In the genomic region with DNA sequence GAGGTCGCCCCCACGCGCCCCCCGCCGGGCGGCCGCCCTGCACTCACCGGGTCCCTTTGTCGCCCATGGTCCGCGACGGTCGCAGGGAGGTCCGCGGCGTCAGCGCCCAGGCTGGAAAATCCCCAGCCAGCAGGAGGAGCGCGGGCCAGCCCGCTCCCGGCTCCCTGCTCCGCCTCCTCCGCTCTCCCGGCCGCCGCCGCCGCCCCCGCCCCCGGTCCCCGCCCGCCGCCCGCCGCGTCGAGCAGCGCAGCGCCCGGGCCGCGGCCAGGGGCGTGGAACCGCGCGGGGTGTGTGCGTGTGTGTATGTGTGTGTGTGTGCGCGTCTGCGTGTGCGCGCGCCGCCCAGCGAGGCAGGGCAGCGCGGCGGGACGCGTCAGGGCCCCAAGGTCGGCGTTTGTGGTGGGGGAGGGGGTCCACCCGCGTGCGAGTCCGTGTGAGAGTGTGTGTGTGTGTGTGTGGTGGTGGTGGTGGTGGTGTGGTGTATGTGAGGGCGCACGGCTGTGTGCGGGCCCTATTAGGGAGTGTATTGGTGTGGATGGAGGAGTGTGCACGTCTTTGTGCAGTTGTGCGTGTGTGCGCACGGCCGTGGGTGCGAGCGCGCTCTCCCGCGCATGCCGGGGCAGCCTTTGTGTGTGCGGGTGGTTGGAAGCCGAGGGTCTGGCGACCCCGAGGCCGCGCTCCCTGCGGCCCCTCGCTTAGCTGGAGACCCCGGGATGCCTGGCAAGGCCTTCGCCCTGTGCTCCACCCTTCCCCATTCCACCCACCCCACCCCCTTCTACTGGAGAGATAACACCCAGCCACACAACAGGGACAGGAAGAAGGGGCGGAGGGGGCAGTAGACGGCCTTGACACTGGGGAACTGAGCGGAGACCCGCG, we compare ENCODE assay signal across 8 cellular contexts. TPM values are rescaled to one million over a fixed set of nuclear protein-coding genes. Genes with fewer than 3 reads are reported as not detected.
A peak's percentile ranks its signal among the peaks of the same experiment; 100 is the strongest.
DNase-seq lines count a peak whose midpoint lies in the region; ATAC-seq and TF ChIP-seq lines count a peak whose summit lies in the region.

A gene (minus strand): TSS at position 121 of the 876 bp plus-strand sequence. CDS start 54 bp downstream, at position 67.

- H3K9ac ChIP-seq in SK-N-MC (ENCODE audit: insufficient read length), result peak within 1 kb of the TSS; percentile 77
- peak within 1 kb of the TSS; percentile 80 for H3K9ac ChIP-seq in trophoblast cell (ENCODE audit: low read length)

- H3K4me2 ChIP-seq in trophoblast cell (ENCODE audit: low read length), result peak within 1 kb of the TSS; percentile 98

- H3K4ac ChIP-seq in trophoblast cell (ENCODE audit: low read depth, low read length), result peak within 1 kb of the TSS; percentile 93

- peak within 1 kb of the TSS; percentile 96 for H4K91ac ChIP-seq in trophoblast cell (ENCODE audit: low read depth, low read length)

- H2BK120ac ChIP-seq in trophoblast cell (ENCODE audit: insufficient read depth, low read length, poor library complexity), result peak within 1 kb of the TSS; percentile 88

- intact Hi-C loops in cardiac septum (cut with DNase I), result no loop called here

- peak within 1 kb of the TSS; percentile 74 for H2AFZ ChIP-seq in trophoblast cell (ENCODE audit: insufficient read depth, low read length, poor library complexity)

- H3K23ac ChIP-seq in trophoblast cell (ENCODE audit: low read length), result peak within 1 kb of the TSS; percentile 83

- DNase-seq in AG09309 (ENCODE audit: low read depth) (no peak), SK-N-MC (ENCODE audit: low read depth, low spot score) (no peak), cardiac septum (ENCODE audit: low spot score) (no peak), trophoblast cell (peak in 1 of 2 donors; percentile 56), inferior parietal cortex (ENCODE audit: extremely low spot score) (no peak)
- DNase-seq in activated naive CD8-positive, alpha-beta T cell treated with anti-CD3 and anti-CD28 coated beads, Interleukin-2, amount 50 U/mL, for 16 hours (ENCODE audit: low read depth, low spot score), result peak; percentile 13

- no peaks in the 10 kb centered on the region for H3K27me3 ChIP-seq in trophoblast cell (ENCODE audit: insufficient read depth, low read length)

- peak within 1 kb of the TSS; percentile 84 for H4K8ac ChIP-seq in trophoblast cell (ENCODE audit: low read depth, low read length)

- no peak for TF ChIP-seq CTCF in AG09309 (IDR thresholded peaks at IDR 0.05; ENCODE audit: control insufficient read depth, insufficient read depth, low read depth, low read length, missing control alignments)
- no peak for TF ChIP-seq CTCF in HEK293 (tag by site-specific recombination; IDR thresholded peaks at IDR 0.05)

- peak within 1 kb of the TSS; percentile 95 for H4K12ac ChIP-seq in trophoblast cell (ENCODE audit: low read depth, low read length)

- no CpG with 5 or more reads among the region's 95 CpGs for WGBS in trophoblast cell (ENCODE audit: extremely low coverage, insufficient coverage, insufficient read length)

- H2BK12ac ChIP-seq in trophoblast cell (ENCODE audit: low read length), result peak within 1 kb of the TSS; percentile 39

- H2BK5ac ChIP-seq in trophoblast cell (ENCODE audit: low read depth, low read length, poor library complexity), result peak within 1 kb of the TSS; percentile 63

- CTCF ChIA-PET in HEK293 (lab: Yijun Ruan, JAX), result interaction anchor here (0.6 to 0.7 kb wide), 2 partner anchors 40 to 993 kb away, joined by 3 to 4 read pairs; no protein-coding TSS in a partner anchor

- ATAC-seq in GM18517 (IDR thresholded peaks at IDR 0.05; ENCODE audit: unreplicated experiment), result no peak

- H3K4me1 ChIP-seq in HEK293 (ENCODE audit: control insufficient read depth, insufficient read depth, low read length) (no peaks in the 10 kb centered on the region), trophoblast cell (ENCODE audit: control insufficient read depth in 1 of 2, insufficient read depth in 2 of 2, low read length in 2 of 2) (peaks cover 42 to 50% of the 10 kb centered on the region in 2 experiments)

- H3K9me3 ChIP-seq in HEK293 (ENCODE audit: control insufficient read depth, insufficient read depth, low read depth, low read length) (no peaks in the 10 kb centered on the region), SK-N-MC (ENCODE audit: low read depth, low read length) (no peaks in the 10 kb centered on the region), trophoblast cell (ENCODE audit: insufficient read depth, low read depth, low read length) (peaks cover 2% of the 10 kb centered on the region)

- H3K36me3 ChIP-seq in HEK293 (ENCODE audit: control insufficient read depth in 2 of 2, insufficient read depth in 1 of 2, low read length in 2 of 2) (no peaks in the 10 kb centered on the region), SK-N-MC (ENCODE audit: insufficient read depth, low read length) (no peaks in the 10 kb centered on the region), trophoblast cell (ENCODE audit: control insufficient read depth in 1 of 2, insufficient read depth in 2 of 2, low read length in 2 of 2) (peaks cover 0 to 1% of the 10 kb centered on the region in 2 experiments)

- H3K27ac ChIP-seq in HEK293 (ENCODE audit: extremely low read depth, low read depth, low read length) (peak within 1 kb of the TSS; percentile 42; the same call in 1 of the 2 replicates), SK-N-MC (no peak within 1 kb of the TSS), trophoblast cell (ENCODE audit: low read depth, low read length) (peak within 1 kb of the TSS; percentile 83)

- H3K4me3 ChIP-seq in AG09309 (ENCODE audit: control insufficient read depth, low read depth, low read length), result peak within 1 kb of the TSS; percentile 58
- peak within 1 kb of the TSS; percentile 45 for H3K4me3 ChIP-seq in HEK293 (ENCODE audit: low read depth, low read length)
- peak within 1 kb of the TSS; percentile 91 for H3K4me3 ChIP-seq in SK-N-MC
- H3K4me3 ChIP-seq in trophoblast cell (ENCODE audit: low read depth, low read length), result peak within 1 kb of the TSS; percentile 80

- peaks cover 34% of the 10 kb centered on the region for H3K79me1 ChIP-seq in trophoblast cell (ENCODE audit: low read length)

- POLR2A ChIA-PET in HEK293 (lab: Yijun Ruan, JAX), result no interaction called here

- H3K14ac ChIP-seq in trophoblast cell (ENCODE audit: low read length), result peak within 1 kb of the TSS; percentile 85

- H3K18ac ChIP-seq in trophoblast cell (ENCODE audit: low read length), result peak within 1 kb of the TSS; percentile 96

- H2AK5ac ChIP-seq in trophoblast cell (ENCODE audit: low read length), result peak within 1 kb of the TSS; percentile 87

- H3K79me2 ChIP-seq in trophoblast cell (ENCODE audit: control insufficient read depth, insufficient read depth, low read length, poor library complexity), result peaks cover 21% of the 10 kb centered on the region

TF ChIP-seq in HEK293, 187 proteins besides CTCF, POLR2A, EP300 and RAD21 (continues in another document):
- TF ChIP-seq ZNF785 (tag by site-specific recombination; IDR thresholded peaks at IDR 0.05), result peak; percentile 86; the same call in 1 of the 2 replicates
- TF ChIP-seq ZNF274 (IDR thresholded peaks at IDR 0.05; ENCODE audit: low read length), result no peak
- no peak for TF ChIP-seq ZNF274 (tag by site-specific recombination; IDR thresholded peaks at IDR 0.05; ENCODE audit: borderline replicate concordance)
- TF ChIP-seq EGR2 (tag by site-specific recombination; IDR thresholded peaks at IDR 0.05; ENCODE audit: low read depth), result peak; percentile 58; the same call in 1 of the 2 replicates
- peak; percentile 27 for TF ChIP-seq SP3 (tag by site-specific recombination; IDR thresholded peaks at IDR 0.05)
- TF ChIP-seq GLIS2 (tag by site-specific recombination; IDR thresholded peaks at IDR 0.05), result no peak
- TF ChIP-seq ZSCAN16 (tag by site-specific recombination; IDR thresholded peaks at IDR 0.05), result no peak
- TF ChIP-seq, protein P1, sequence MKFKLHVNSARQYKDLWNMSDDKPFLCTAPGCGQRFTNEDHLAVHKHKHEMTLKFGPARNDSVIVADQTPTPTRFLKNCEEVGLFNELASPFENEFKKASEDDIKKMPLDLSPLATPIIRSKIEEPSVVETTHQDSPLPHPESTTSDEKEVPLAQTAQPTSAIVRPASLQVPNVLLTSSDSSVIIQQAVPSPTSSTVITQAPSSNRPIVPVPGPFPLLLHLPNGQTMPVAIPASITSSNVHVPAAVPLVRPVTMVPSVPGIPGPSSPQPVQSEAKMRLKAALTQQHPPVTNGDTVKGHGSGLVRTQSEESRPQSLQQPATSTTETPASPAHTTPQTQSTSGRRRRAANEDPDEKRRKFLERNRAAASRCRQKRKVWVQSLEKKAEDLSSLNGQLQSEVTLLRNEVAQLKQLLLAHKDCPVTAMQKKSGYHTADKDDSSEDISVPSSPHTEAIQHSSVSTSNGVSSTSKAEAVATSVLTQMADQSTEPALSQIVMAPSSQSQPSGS (tag by site-specific recombination; IDR thresholded peaks at IDR 0.05; ENCODE audit: low read depth), result no peak
- 0 out of 2 replicates have a peak, but pooled peaks have one; percentile 28 for TF ChIP-seq ZFP69B (tag by site-specific recombination; IDR thresholded peaks at IDR 0.05)
- TF ChIP-seq ZNF626 (tag by site-specific recombination; IDR thresholded peaks at IDR 0.05), result no peak
- no peak for TF ChIP-seq ZNF394 (tag by site-specific recombination; IDR thresholded peaks at IDR 0.05; ENCODE audit: borderline replicate concordance)
- peak; percentile 75 for TF ChIP-seq ZBTB48 (tag by site-specific recombination; IDR thresholded peaks at IDR 0.05)
- 0 out of 2 replicates have a peak, but pooled peaks have one; percentile 36 for TF ChIP-seq KLF16 (tag by site-specific recombination; IDR thresholded peaks at IDR 0.05)
- TF ChIP-seq ZNF138 (tag by site-specific recombination; IDR thresholded peaks at IDR 0.05; ENCODE audit: borderline replicate concordance), result no peak
- TF ChIP-seq ZNF214 (tag by site-specific recombination; IDR thresholded peaks at IDR 0.05; ENCODE audit: borderline replicate concordance), result no peak
- TF ChIP-seq ZNF341 (tag by site-specific recombination; IDR thresholded peaks at IDR 0.05; ENCODE audit: low read depth), result no peak
- no peak for TF ChIP-seq SCRT1 (tag by site-specific recombination; IDR thresholded peaks at IDR 0.05; ENCODE audit: borderline replicate concordance)
- no peak for TF ChIP-seq ZNF239 (tag by site-specific recombination; IDR thresholded peaks at IDR 0.05)
- no peak; the same call in 1 of the 2 replicates for TF ChIP-seq ZBTB1 (tag by site-specific recombination; IDR thresholded peaks at IDR 0.05)

RNA-seq across cellular contexts. Expression of the gene that starts here (rescaled TPM):
- 21.4 TPM for total RNA-seq in cardiac septum
- 34.1 and 34.7 TPM in 2 replicates for polyA plus RNA-seq in trophoblast cell (2013)
